In genomic region chr22:23376256-23376655, GRCh38 we compare ENCODE assay signal across 8 cellular contexts.
DNase-seq lines count a peak whose midpoint lies in the region; ATAC-seq and TF ChIP-seq lines count a peak whose summit lies in the region.

No MANE protein-coding gene starts in this region.

- no peaks in the 10 kb centered on the region for H3K36me3 ChIP-seq in iPS DF 6.9 (ENCODE audit: control insufficient read depth, insufficient read depth, low read length)
- H3K36me3 ChIP-seq in tibial artery, result no peaks in the 10 kb centered on the region

- DNase-seq in CD1c-positive myeloid dendritic cell (ENCODE audit: extremely low spot score), result peak; percentile 30
- DNase-seq in HCEC 1CT, result peak; percentile 19
- no peak for DNase-seq in T-helper 17 cell
- DNase-seq in iPS DF 6.9 (ENCODE audit: low read depth, low spot score), result peak; percentile 41
- DNase-seq in tibial artery, result no peak
- no peak for DNase-seq in activated CD4-positive, CD25-positive, alpha-beta regulatory T cell treated with anti-CD3 and anti-CD28 coated beads, Interleukin-2, amount 50 U/mL, for 72 hours
- DNase-seq in HuH-7.5 (ENCODE audit: low spot score), result no peak
- DNase-seq in NCI-H2196 treated with DMSO at 0.1 percent for 48 hours (lab: John Stamatoyannopoulos, UW; ENCODE audit: unreplicated experiment), result no peak

- no peak overlapping the region for H3K4me3 ChIP-seq in iPS DF 6.9 (ENCODE audit: low read length)
- H3K4me3 ChIP-seq in tibial artery, result no peak overlapping the region

- no peak overlapping the region for H3K27ac Mint-ChIP-seq in T-helper 17 cell

- WGBS in iPS DF 6.9 (ENCODE audit: insufficient coverage, insufficient read length), result no CpG with 5 or more reads among the region's 6 CpGs

- TF ChIP-seq CTCF in tibial artery (IDR thresholded peaks at IDR 0.05), result no peak

- intact Hi-C loops in tibial artery (cut with DNase I; ENCODE audit: low total_unique reads), result no loop called here

- H3K27me3 ChIP-seq in iPS DF 6.9 (ENCODE audit: control insufficient read depth, insufficient read depth, low read length), result peaks cover 2% of the 10 kb centered on the region; the same call in 1 of the 2 replicates
- peaks cover 0 to 15% of the 10 kb centered on the region in 2 donors for H3K27me3 ChIP-seq in tibial artery

- H3K4me1 Mint-ChIP-seq in T-helper 17 cell, result no peaks in the 10 kb centered on the region

- H3K9me3 ChIP-seq in T-helper 17 cell (ENCODE audit: control insufficient read depth, low read length, poor library complexity, severe bottlenecking) (no peaks in the 10 kb centered on the region), iPS DF 6.9 (ENCODE audit: control insufficient read depth, insufficient read depth, low read length) (no peaks in the 10 kb centered on the region), tibial artery (no peaks in the 10 kb centered on the region)

- peak; percentile 60 for ATAC-seq in T-helper 17 cell

- no peak overlapping the region for H3K4me3 Mint-ChIP-seq in T-helper 17 cell

- peaks cover 30% of the 10 kb centered on the region for H3K27me3 Mint-ChIP-seq in T-helper 17 cell

- no peaks in the 10 kb centered on the region for H3K36me3 Mint-ChIP-seq in T-helper 17 cell (ENCODE audit: low read depth)

- H3K27ac ChIP-seq in iPS DF 6.9 (ENCODE audit: low read length), result no peak overlapping the region
- no peak overlapping the region for H3K27ac ChIP-seq in tibial artery

- H3K4me1 ChIP-seq in iPS DF 6.9 (ENCODE audit: control insufficient read depth, insufficient read depth, low read length) (no peaks in the 10 kb centered on the region), tibial artery (no peaks in the 10 kb centered on the region)

Comparison
In these comparisons a context has a peak if more than half of its experiments do, and no peak if none do; other contexts are left out.
1. DNase-seq: peak in CD1c-positive myeloid dendritic cell (single experiment), HCEC 1CT (single experiment) and iPS DF 6.9 (single experiment); none in T-helper 17 cell (0 of 3), tibial artery (0 of 2), activated CD4-positive, CD25-positive, alpha-beta regulatory T cell treated with anti-CD3 and anti-CD28 coated beads, Interleukin-2, amount 50 U/mL, for 72 hours (single experiment), HuH-7.5 (single experiment) and NCI-H2196 treated with DMSO at 0.1 percent for 48 hours (single experiment).